In genomic region chr14:66152269-66152668, GRCh38 we compare ENCODE assay signal across 21 cellular contexts.
"Had no signal": no experiment of that assay in that cellular context is flagged by ENCODE, and none has a peak within 500 bp of the region (broad histone marks: within the 10 kb centered on the region; RNA-seq: fewer than 3 reads in every experiment).

No MANE protein-coding gene starts in this region.

- H3K27ac ChIP-seq: epithelial cell of prostate, heart left ventricle, lower lobe of right lung, spleen, upper lobe of right lung had no signal

- H3K27me3 ChIP-seq: heart left ventricle, spleen, upper lobe of right lung had no signal

- ATAC-seq: activated CD4-positive, CD25-positive, alpha-beta regulatory T cell treated with anti-CD3 and anti-CD28 coated beads, Interleukin-2, amount 50 U/mL, for 24 hours; activated CD8-positive, alpha-beta memory T cell treated with anti-CD3 and anti-CD28 coated beads, Interleukin-2, amount 10 ng/mL, durations not matched to agents 7 days and 5 days; activated CD8-positive, alpha-beta T cell treated with anti-CD3 and anti-CD28 coated beads for 36 hours; heart left ventricle; left colon; lower lobe of right lung; stimulated activated naive CD8-positive, alpha-beta T cell treated with anti-CD3 and anti-CD28 coated beads, Interleukin-15, Interleukin-2, amounts not matched to agents 100 U/mL and 50 U/mL, for 24 hours; upper lobe of right lung had no signal

- H3K36me3 ChIP-seq: heart left ventricle, lower lobe of right lung, spleen, upper lobe of right lung had no signal

- H3K9me3 ChIP-seq: lower lobe of right lung, upper lobe of right lung had no signal

- H3K4me3 ChIP-seq: heart left ventricle, lower lobe of right lung, spleen, upper lobe of right lung had no signal

- FAIRE-seq: keratinocyte had no signal

- DNase-seq: activated CD4-positive, alpha-beta T cell treated with anti-CD3 and anti-CD28 coated beads, Interleukin-2, amount 10 ng/mL, durations not matched to agents 24 days and 14 days; activated CD8-positive, alpha-beta memory T cell treated with anti-CD3 and anti-CD28 coated beads, Interleukin-2, amount 10 ng/mL, durations not matched to agents 7 days and 5 days; activated CD8-positive, alpha-beta T cell treated with anti-CD3 and anti-CD28 coated beads for 36 hours; activated effector memory CD4-positive, alpha-beta T cell treated with anti-CD3 and anti-CD28 coated beads, Interleukin-2, amount 50 U/mL, for 16 hours; activated naive CD4-positive, alpha-beta T cell treated with anti-CD3 and anti-CD28 coated beads, Interleukin-2, amount 10 ng/mL, durations not matched to agents 7 days and 5 days; activated T-cell treated with anti-CD3 and anti-CD28 coated beads for 4 hours; amygdala; heart left ventricle; left colon; lower lobe of right lung; mesendoderm; naive B cell; retina; spleen; stimulated activated CD4-positive, alpha-beta T cell treated with anti-CD3 and anti-CD28 coated beads, Interleukin-4, amount 100 ng/mL, for 24 hours; stimulated activated naive CD8-positive, alpha-beta T cell treated with anti-CD3 and anti-CD28 coated beads, Interleukin-15, Interleukin-2, amounts not matched to agents 100 U/mL and 50 U/mL, for 24 hours; T1000; upper lobe of right lung had no signal

- H3K4me1 ChIP-seq: lower lobe of right lung, spleen, upper lobe of right lung had no signal
